Comparison of ENCODE assay signal across 11 cellular contexts in genomic region chr21:38434913-38435533, GRCh38.
DNase-seq lines count a peak whose midpoint lies in the region; ATAC-seq and TF ChIP-seq lines count a peak whose summit lies in the region.
"Had no signal": no experiment of that assay in that cellular context is flagged by ENCODE, and none has a peak within 500 bp of the region (broad histone marks: within the 10 kb centered on the region; RNA-seq: fewer than 3 reads in every experiment).

No MANE protein-coding gene starts in this region.

- DNase-seq in GM03348 (ENCODE audit: low spot score) (peak; percentile 70), adipocyte (ENCODE audit: low read depth) (peak; percentile 71), foreskin keratinocyte (peak in 1 of 2 donors; percentile 41), smooth muscle cell of the brain vasculature (ENCODE audit: low read depth, low spot score) (peak; percentile 67), activated T-cell treated with anti-CD3 and anti-CD28 coated beads for 4 hours (no peak), pons (ENCODE audit: low spot score) (no peak), NCI-H510A (lab: John Stamatoyannopoulos, UW) (no peak)
- DNase-seq: activated T-cell treated with anti-CD3 and anti-CD28 coated beads, Interleukin-2, amount 50 U/mL, for 24 hours; DMS79 had no signal

- H3K4me1 ChIP-seq in adipocyte (ENCODE audit: control insufficient read depth, insufficient read depth, low read length): peaks cover 19% of the 10 kb centered on the region
- peaks cover 4% of the 10 kb centered on the region for H3K4me1 ChIP-seq in foreskin keratinocyte

- H3K27ac ChIP-seq in foreskin keratinocyte: peak overlapping the region; percentile 71

- H3K36me3 ChIP-seq in adipocyte (ENCODE audit: control insufficient read depth, insufficient read depth, low read length, severe bottlenecking): no peaks in the 10 kb centered on the region

- peak overlapping the region; percentile 67 for H3K9ac ChIP-seq in adipocyte (ENCODE audit: low read length)

- ATAC-seq in foreskin keratinocyte (peak; percentile 24), GM19351 (IDR thresholded peaks at IDR 0.05; ENCODE audit: unreplicated experiment) (no peak)
- ATAC-seq: sciatic nerve had no signal

- no peak for TF ChIP-seq CTCF in foreskin keratinocyte (conservative IDR thresholded peaks at IDR 0.05)

- H3K4me3 ChIP-seq in adipocyte (ENCODE audit: low read length): peak overlapping the region; percentile 76

- H3K27me3 ChIP-seq in adipocyte (replicated peaks; ENCODE audit: control insufficient read depth, insufficient read depth, low read length) (no peaks in the 10 kb centered on the region), foreskin keratinocyte (no peaks in the 10 kb centered on the region)

- no peaks in the 10 kb centered on the region for H3K9me3 ChIP-seq in adipocyte (ENCODE audit: control insufficient read depth, low read length)

Comparison
In these comparisons a context has a peak if more than half of its experiments do, and no peak if none do; other contexts are left out.
1. DNase-seq: peak in GM03348 (single experiment), adipocyte (single experiment) and smooth muscle cell of the brain vasculature (single experiment); none in activated T-cell treated with anti-CD3 and anti-CD28 coated beads for 4 hours (single experiment), pons (single experiment) and NCI-H510A (single experiment).